16 cellular contexts compared by ENCODE assay signal in the genomic region with DNA sequence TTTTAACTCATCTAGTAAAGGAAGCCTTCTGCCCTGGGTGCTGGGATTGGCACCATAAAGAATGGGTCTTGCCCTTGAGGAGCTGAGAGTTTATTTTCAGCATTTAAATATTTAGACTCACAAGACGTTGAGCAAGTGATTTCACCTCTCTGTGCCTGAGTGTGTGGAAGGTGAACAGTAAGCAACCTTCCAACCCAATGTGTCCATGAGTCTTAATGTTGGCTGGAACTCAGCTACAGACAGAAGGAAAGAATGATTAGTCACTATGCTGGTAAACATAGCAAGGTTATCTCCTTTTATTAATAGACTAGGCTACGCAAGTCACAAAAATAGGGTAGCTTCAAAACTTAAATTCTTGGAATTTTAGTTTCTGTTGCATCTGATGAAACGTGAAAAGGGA.
A peak's percentile ranks its signal among the peaks of the same experiment; 100 is the strongest.
DNase-seq lines count a peak whose midpoint lies in the region; ATAC-seq and TF ChIP-seq lines count a peak whose summit lies in the region.
"Had no signal": no experiment of that assay in that cellular context is flagged by ENCODE, and none has a peak within 500 bp of the region (broad histone marks: within the 10 kb centered on the region; RNA-seq: fewer than 3 reads in every experiment).

No MANE protein-coding gene starts in this region.

- whole genome bisulfite sequencing in right cardiac atrium = 60% methylated on average over 3 of the region's 3 CpGs

- TF ChIP-seq CTCF in choroid plexus epithelial cell (conservative IDR thresholded peaks at IDR 0.05; ENCODE audit: low read depth, low read length) = no peak

- intact Hi-C loops in right cardiac atrium (cut with DNase I) = no loop called here

- H3K9me3 ChIP-seq in right cardiac atrium (ENCODE audit: control insufficient read depth, low read length) (no peaks in the 10 kb centered on the region), skeletal muscle tissue (ENCODE audit: control insufficient read depth in 3 of 3, low read length in 3 of 3) (no peaks in the 10 kb centered on the region)
- H3K9me3 ChIP-seq: esophagus squamous epithelium, right lobe of liver had no signal

- no peaks in the 10 kb centered on the region for H3K36me3 ChIP-seq in skeletal muscle tissue (ENCODE audit: control insufficient read depth in 3 of 3, insufficient read depth in 3 of 3, low read length in 3 of 3)
- H3K36me3 ChIP-seq: esophagus squamous epithelium, right lobe of liver had no signal

- H3K4me3 ChIP-seq in choroid plexus epithelial cell (ENCODE audit: low read depth, low read length) (no peak overlapping the region), right cardiac atrium (ENCODE audit: low read length) (no peak overlapping the region), skeletal muscle tissue (ENCODE audit: low read length in 3 of 3) (no peak overlapping the region)
- H3K4me3 ChIP-seq: esophagus squamous epithelium, right lobe of liver had no signal

- H3K4me1 ChIP-seq in right cardiac atrium (ENCODE audit: control insufficient read depth, insufficient read depth, low read length) = peaks cover 6% of the 10 kb centered on the region
- H3K4me1 ChIP-seq in skeletal muscle tissue (ENCODE audit: control insufficient read depth in 3 of 3, insufficient read depth in 3 of 3, low read length in 3 of 3) = peaks cover 5 to 25% (median 17%) of the 10 kb centered on the region in 3 donors
- H3K4me1 ChIP-seq: esophagus squamous epithelium, right lobe of liver had no signal

- peak overlapping the region in 1 of 3 donors; percentile 34 for H3K9ac ChIP-seq in skeletal muscle tissue (ENCODE audit: low read depth in 1 of 3, low read length in 3 of 3)

- H3K27ac ChIP-seq in right cardiac atrium (ENCODE audit: low read length) = peak overlapping the region; percentile 95
- peak overlapping the region; percentile 90 for H3K27ac ChIP-seq in skeletal muscle tissue (ENCODE audit: low read depth, low read length)
- H3K27ac ChIP-seq: right lobe of liver had no signal

- H3K27me3 ChIP-seq in right cardiac atrium (ENCODE audit: control insufficient read depth, insufficient read depth) = no peaks in the 10 kb centered on the region
- H3K27me3 ChIP-seq in skeletal muscle tissue (ENCODE audit: control insufficient read depth in 3 of 3, insufficient read depth in 3 of 3, low read length in 3 of 3) = no peaks in the 10 kb centered on the region
- H3K27me3 ChIP-seq: esophagus squamous epithelium, right lobe of liver had no signal

- DNase-seq in HCEC 1CT = peak; percentile 6
- peak; percentile 42 for DNase-seq in choroid plexus epithelial cell (ENCODE audit: low read depth)
- DNase-seq in right cardiac atrium = no peak
- DNase-seq in central memory CD4-positive, alpha-beta T cell = no peak
- DNase-seq in RKO (ENCODE audit: low spot score) = no peak
- DNase-seq in NCI-H1105 (lab: John Stamatoyannopoulos, UW) = no peak
- DNase-seq: activated naive CD4-positive, alpha-beta T cell treated with anti-CD3 and anti-CD28 coated beads, Interleukin-2, amount 50 U/mL, for 16 hours; esophagus squamous epithelium; hippocampal formation; kidney glomerular epithelial cell; NCI-H187 treated with DMSO at 0.1 percent for 48 hours; right lobe of liver; stimulated activated naive CD8-positive, alpha-beta T cell treated with anti-CD3 and anti-CD28 coated beads, Interleukin-15, Interleukin-2, amounts not matched to agents 100 U/mL and 50 U/mL, for 24 hours had no signal

- peak; percentile 84 to 87 for ATAC-seq in right cardiac atrium
- ATAC-seq in GM18873 (IDR thresholded peaks at IDR 0.05; ENCODE audit: low FRiP score, unreplicated experiment) = no peak
- ATAC-seq: HCT116; right lobe of liver; stimulated activated naive CD8-positive, alpha-beta T cell treated with anti-CD3 and anti-CD28 coated beads, Interleukin-15, Interleukin-2, amounts not matched to agents 100 U/mL and 50 U/mL, for 24 hours had no signal

Comparison
In these comparisons a context has a peak if more than half of its experiments do, and no peak if none do; other contexts are left out.
1. DNase-seq: peak in HCEC 1CT (single experiment) and choroid plexus epithelial cell (single experiment); none in right cardiac atrium (0 of 3), central memory CD4-positive, alpha-beta T cell (single experiment), RKO (single experiment) and NCI-H1105 (single experiment).